Comparison of ENCODE assay signal across 1 cellular context in the genomic region with DNA sequence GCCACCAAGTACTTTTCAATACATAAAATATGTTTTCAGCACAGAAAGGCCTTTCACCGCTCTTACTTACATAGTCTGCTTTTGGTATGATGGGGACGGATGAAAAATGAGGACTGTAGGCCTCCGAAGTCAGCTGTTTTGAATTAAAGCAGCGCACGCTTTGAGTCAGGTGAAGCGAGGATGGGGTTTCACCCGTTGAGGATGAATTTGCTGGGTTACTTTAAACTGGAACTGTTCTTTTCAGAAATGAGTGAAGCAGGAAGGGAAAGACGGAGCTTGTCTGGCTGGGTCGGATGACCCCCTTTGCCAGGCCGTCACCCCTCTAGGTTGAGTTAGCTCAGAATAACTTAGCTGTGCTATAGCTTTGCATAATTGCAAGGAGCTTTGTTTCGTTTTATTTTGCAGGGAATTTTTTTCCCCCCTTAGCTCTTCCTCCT.
A peak's percentile ranks its signal among the peaks of the same experiment; 100 is the strongest.
TF ChIP-seq lines count a peak whose summit lies in the region.

No MANE protein-coding gene starts in this region.

TF ChIP-seq in K562, 482 proteins besides CTCF, POLR2A, EP300 and RAD21 (continued from another document):
- TF ChIP-seq, protein P1, sequence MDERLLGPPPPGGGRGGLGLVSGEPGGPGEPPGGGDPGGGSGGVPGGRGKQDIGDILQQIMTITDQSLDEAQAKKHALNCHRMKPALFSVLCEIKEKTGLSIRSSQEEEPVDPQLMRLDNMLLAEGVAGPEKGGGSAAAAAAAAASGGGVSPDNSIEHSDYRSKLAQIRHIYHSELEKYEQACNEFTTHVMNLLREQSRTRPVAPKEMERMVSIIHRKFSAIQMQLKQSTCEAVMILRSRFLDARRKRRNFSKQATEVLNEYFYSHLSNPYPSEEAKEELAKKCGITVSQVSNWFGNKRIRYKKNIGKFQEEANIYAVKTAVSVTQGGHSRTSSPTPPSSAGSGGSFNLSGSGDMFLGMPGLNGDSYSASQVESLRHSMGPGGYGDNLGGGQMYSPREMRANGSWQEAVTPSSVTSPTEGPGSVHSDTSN (CRISPR knock-in tag; IDR thresholded peaks at IDR 0.05; ENCODE audit: low read depth): no peak
- TF ChIP-seq, protein P1 (tag; conservative IDR thresholded peaks at IDR 0.05; ENCODE audit: low read depth): peak; percentile 62; the same call in 1 of the 2 replicates
- TF ChIP-seq ZNF12 (CRISPR knock-in tag; IDR thresholded peaks at IDR 0.05) (0 out of 2 replicates have a peak, but pooled peaks have one; percentile 5), ZNF23 (CRISPR knock-in tag; IDR thresholded peaks at IDR 0.05) (no peak), ZNF263 (CRISPR knock-in tag; IDR thresholded peaks at IDR 0.05; ENCODE audit: borderline replicate concordance) (no peak), ZNF512 (tag; IDR thresholded peaks at IDR 0.05) (peak; percentile 35; the same call in 1 of the 2 replicates), ZHX1 (conservative IDR thresholded peaks at IDR 0.05; ENCODE audit: low read length) (no peak), ZNF282 (CRISPR knock-in tag; IDR thresholded peaks at IDR 0.05) (no peak), NFRKB (IDR thresholded peaks at IDR 0.05; ENCODE audit: low read depth) (no peak), JUN (IDR thresholded peaks at IDR 0.05; ENCODE audit: borderline replicate concordance, low read depth, low read length) (0 out of 2 replicates have a peak, but pooled peaks have one; percentile 3), JUN (CRISPR knock-in tag; IDR thresholded peaks at IDR 0.05; ENCODE audit: borderline replicate concordance) (no peak), FOXM1 (IDR thresholded peaks at IDR 0.05; ENCODE audit: low read depth) (0 out of 2 replicates have a peak, but pooled peaks have one; percentile 6), FOXM1 (CRISPR knock-in tag; IDR thresholded peaks at IDR 0.05; ENCODE audit: low read depth) (no peak), HCFC1 (IDR thresholded peaks at IDR 0.05; ENCODE audit: low read depth, low read length) (no peak), ZC3H11A (IDR thresholded peaks at IDR 0.05; ENCODE audit: low read depth, low read length) (0 out of 2 replicates have a peak, but pooled peaks have one; percentile 8), EWSR1 (IDR thresholded peaks at IDR 0.05; ENCODE audit: borderline replicate concordance, low read depth, partially characterized antibody) (no peak), ADNP (tag; IDR thresholded peaks at IDR 0.05) (peak; percentile 66), SPI1 (IDR thresholded peaks at IDR 0.05; ENCODE audit: borderline replicate concordance, low read depth, low read length) (no peak), ZNF766 (CRISPR knock-in tag; conservative IDR thresholded peaks at IDR 0.05) (0 out of 2 replicates have a peak, but pooled peaks have one; percentile 12), ARID3A (IDR thresholded peaks at IDR 0.05; ENCODE audit: borderline replicate concordance, low read depth, low read length) (0 out of 2 replicates have a peak, but pooled peaks have one; percentile 6), SAFB (IDR thresholded peaks at IDR 0.05; ENCODE audit: borderline replicate concordance, low read depth, low read length) (no peak), ASH1L (IDR thresholded peaks at IDR 0.05; ENCODE audit: borderline replicate concordance, low read depth, partially characterized antibody) (no peak), ARNT (IDR thresholded peaks at IDR 0.05) (0 out of 4 replicates have a peak, but pooled peaks of 1 of the 2 experiments have one; percentile 14), RFX1 (IDR thresholded peaks at IDR 0.05) (no peak), NONO (IDR thresholded peaks at IDR 0.05; ENCODE audit: low read depth in 2 of 2, low read length in 1 of 2) (no peak)
- TF ChIP-seq, protein P2, sequence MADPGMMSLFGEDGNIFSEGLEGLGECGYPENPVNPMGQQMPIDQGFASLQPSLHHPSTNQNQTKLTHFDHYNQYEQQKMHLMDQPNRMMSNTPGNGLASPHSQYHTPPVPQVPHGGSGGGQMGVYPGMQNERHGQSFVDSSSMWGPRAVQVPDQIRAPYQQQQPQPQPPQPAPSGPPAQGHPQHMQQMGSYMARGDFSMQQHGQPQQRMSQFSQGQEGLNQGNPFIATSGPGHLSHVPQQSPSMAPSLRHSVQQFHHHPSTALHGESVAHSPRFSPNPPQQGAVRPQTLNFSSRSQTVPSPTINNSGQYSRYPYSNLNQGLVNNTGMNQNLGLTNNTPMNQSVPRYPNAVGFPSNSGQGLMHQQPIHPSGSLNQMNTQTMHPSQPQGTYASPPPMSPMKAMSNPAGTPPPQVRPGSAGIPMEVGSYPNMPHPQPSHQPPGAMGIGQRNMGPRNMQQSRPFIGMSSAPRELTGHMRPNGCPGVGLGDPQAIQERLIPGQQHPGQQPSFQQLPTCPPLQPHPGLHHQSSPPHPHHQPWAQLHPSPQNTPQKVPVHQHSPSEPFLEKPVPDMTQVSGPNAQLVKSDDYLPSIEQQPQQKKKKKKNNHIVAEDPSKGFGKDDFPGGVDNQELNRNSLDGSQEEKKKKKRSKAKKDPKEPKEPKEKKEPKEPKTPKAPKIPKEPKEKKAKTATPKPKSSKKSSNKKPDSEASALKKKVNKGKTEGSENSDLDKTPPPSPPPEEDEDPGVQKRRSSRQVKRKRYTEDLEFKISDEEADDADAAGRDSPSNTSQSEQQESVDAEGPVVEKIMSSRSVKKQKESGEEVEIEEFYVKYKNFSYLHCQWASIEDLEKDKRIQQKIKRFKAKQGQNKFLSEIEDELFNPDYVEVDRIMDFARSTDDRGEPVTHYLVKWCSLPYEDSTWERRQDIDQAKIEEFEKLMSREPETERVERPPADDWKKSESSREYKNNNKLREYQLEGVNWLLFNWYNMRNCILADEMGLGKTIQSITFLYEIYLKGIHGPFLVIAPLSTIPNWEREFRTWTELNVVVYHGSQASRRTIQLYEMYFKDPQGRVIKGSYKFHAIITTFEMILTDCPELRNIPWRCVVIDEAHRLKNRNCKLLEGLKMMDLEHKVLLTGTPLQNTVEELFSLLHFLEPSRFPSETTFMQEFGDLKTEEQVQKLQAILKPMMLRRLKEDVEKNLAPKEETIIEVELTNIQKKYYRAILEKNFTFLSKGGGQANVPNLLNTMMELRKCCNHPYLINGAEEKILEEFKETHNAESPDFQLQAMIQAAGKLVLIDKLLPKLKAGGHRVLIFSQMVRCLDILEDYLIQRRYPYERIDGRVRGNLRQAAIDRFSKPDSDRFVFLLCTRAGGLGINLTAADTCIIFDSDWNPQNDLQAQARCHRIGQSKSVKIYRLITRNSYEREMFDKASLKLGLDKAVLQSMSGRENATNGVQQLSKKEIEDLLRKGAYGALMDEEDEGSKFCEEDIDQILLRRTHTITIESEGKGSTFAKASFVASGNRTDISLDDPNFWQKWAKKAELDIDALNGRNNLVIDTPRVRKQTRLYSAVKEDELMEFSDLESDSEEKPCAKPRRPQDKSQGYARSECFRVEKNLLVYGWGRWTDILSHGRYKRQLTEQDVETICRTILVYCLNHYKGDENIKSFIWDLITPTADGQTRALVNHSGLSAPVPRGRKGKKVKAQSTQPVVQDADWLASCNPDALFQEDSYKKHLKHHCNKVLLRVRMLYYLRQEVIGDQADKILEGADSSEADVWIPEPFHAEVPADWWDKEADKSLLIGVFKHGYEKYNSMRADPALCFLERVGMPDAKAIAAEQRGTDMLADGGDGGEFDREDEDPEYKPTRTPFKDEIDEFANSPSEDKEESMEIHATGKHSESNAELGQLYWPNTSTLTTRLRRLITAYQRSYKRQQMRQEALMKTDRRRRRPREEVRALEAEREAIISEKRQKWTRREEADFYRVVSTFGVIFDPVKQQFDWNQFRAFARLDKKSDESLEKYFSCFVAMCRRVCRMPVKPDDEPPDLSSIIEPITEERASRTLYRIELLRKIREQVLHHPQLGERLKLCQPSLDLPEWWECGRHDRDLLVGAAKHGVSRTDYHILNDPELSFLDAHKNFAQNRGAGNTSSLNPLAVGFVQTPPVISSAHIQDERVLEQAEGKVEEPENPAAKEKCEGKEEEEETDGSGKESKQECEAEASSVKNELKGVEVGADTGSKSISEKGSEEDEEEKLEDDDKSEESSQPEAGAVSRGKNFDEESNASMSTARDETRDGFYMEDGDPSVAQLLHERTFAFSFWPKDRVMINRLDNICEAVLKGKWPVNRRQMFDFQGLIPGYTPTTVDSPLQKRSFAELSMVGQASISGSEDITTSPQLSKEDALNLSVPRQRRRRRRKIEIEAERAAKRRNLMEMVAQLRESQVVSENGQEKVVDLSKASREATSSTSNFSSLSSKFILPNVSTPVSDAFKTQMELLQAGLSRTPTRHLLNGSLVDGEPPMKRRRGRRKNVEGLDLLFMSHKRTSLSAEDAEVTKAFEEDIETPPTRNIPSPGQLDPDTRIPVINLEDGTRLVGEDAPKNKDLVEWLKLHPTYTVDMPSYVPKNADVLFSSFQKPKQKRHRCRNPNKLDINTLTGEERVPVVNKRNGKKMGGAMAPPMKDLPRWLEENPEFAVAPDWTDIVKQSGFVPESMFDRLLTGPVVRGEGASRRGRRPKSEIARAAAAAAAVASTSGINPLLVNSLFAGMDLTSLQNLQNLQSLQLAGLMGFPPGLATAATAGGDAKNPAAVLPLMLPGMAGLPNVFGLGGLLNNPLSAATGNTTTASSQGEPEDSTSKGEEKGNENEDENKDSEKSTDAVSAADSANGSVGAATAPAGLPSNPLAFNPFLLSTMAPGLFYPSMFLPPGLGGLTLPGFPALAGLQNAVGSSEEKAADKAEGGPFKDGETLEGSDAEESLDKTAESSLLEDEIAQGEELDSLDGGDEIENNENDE (IDR thresholded peaks at IDR 0.05; ENCODE audit: low read depth, low read length): no peak
